10 cellular contexts compared by ENCODE assay signal in the genomic region with DNA sequence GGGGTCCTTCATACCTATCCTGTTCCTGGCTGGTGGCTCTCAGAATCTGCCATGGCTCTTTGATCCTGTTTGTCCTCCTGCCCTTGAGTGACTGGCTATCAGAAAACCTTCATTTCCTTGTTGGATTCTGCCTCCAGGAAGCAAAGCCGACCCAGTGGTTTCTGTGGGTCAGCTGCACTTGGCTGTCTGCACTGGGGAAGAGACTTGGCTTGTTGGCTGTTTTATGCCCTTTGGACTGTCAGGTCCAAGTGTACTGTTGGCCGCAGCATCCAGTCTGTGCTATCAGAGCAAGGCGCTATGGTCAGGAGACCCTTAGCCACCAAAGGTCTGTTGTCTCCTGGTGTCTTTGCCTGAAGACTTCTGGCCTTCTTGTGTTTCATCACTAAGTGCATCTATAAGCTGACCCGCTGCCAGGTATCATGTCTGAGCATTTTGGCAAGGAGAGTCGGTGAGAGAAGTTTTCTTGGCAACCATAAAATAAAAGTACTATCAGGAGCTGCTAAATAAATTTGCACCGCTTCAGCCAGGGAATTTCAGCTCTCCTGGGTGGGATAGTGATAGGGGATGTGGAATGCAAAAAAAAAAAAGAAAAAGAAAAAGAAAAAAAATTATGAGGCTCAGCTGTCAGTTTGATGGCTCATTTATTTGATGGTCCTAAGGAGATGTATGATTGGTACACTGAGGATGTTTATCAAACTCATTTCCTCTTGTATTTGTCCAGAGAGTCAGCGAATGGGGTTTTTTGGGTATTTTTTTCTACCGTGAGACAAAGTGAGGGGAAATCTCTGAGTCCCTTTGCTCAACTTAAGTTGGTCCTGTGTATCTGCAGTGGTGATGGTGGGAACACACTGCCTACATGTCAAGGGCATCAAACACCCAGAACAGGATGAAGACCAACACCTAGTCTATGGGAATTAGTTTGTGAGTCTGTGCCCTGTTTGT.
DNase-seq lines count a peak whose midpoint lies in the region; ATAC-seq and TF ChIP-seq lines count a peak whose summit lies in the region.
"Had no signal": no experiment of that assay in that cellular context is flagged by ENCODE, and none has a peak within 500 bp of the region (broad histone marks: within the 10 kb centered on the region; RNA-seq: fewer than 3 reads in every experiment).

No MANE protein-coding gene starts in this region.

- H3K27me3 ChIP-seq in heart left ventricle (no peaks in the 10 kb centered on the region), neural progenitor cell (no peaks in the 10 kb centered on the region)

- H3K36me3 Mint-ChIP-seq in T-helper 1 cell treated with Interleukin-12 subunit alpha and Interleukin-12 subunit beta and Interleukin-4 antibody, amounts not matched to agents 30 μg/mL and 1 μg/mL, for 36 hours (ENCODE audit: low read depth) = peaks cover 44% of the 10 kb centered on the region
- H3K36me3 Mint-ChIP-seq in stimulated activated memory B cell treated with anti-CD40 and anti-IgM and Interleukin-4, amounts not matched to agents 10 μg/mL and 1 μg/mL and 100 μg/mL, for 72 hours = no peaks in the 10 kb centered on the region
- no peaks in the 10 kb centered on the region for H3K36me3 Mint-ChIP-seq in neural progenitor cell

- no peaks in the 10 kb centered on the region for H3F3A ChIP-seq in neural progenitor cell (ENCODE audit: low read depth)

- H3K9me3 Mint-ChIP-seq in T-helper 1 cell treated with Interleukin-12 subunit alpha and Interleukin-12 subunit beta and Interleukin-4 antibody, amounts not matched to agents 30 μg/mL and 1 μg/mL, for 36 hours = no peaks in the 10 kb centered on the region
- H3K9me3 Mint-ChIP-seq in stimulated activated memory B cell treated with anti-CD40 and anti-IgM and Interleukin-4, amounts not matched to agents 10 μg/mL and 1 μg/mL and 100 μg/mL, for 72 hours = no peaks in the 10 kb centered on the region
- no peaks in the 10 kb centered on the region for H3K9me3 Mint-ChIP-seq in neural progenitor cell

- H2AFZ ChIP-seq in OCI-LY7 (ENCODE audit: low read length) (peak overlapping the region; percentile 18; the same call in 1 of the 2 replicates), neural progenitor cell (replicated peaks) (no peak overlapping the region)

- DNase-seq in T-helper 1 cell (no peak), OCI-LY7 (ENCODE audit: low spot score) (no peak), heart left ventricle (peak in 2 of 5 donors; percentile 27 to 44), NCI-H1105 treated with DMSO at 0.1 percent for 48 hours (lab: John Stamatoyannopoulos, UW) (no peak), neural progenitor cell (ENCODE audit: low spot score) (no peak)

- H3K4me1 Mint-ChIP-seq in T-helper 1 cell treated with Interleukin-12 subunit alpha and Interleukin-12 subunit beta and Interleukin-4 antibody, amounts not matched to agents 30 μg/mL and 1 μg/mL, for 36 hours (ENCODE audit: low read depth) = peaks cover 60% of the 10 kb centered on the region
- H3K4me1 Mint-ChIP-seq in stimulated activated memory B cell treated with anti-CD40 and anti-IgM and Interleukin-4, amounts not matched to agents 10 μg/mL and 1 μg/mL and 100 μg/mL, for 72 hours = peaks cover 7% of the 10 kb centered on the region
- no peaks in the 10 kb centered on the region for H3K4me1 Mint-ChIP-seq in neural progenitor cell

- BruUV-seq in OCI-LY7 (replicated peaks; lab: Mats Ljungman, UMichigan) = no TSS peak

- H3K36me3 ChIP-seq in OCI-LY7 (ENCODE audit: insufficient read depth, low read length) (no peaks in the 10 kb centered on the region), heart left ventricle (no peaks in the 10 kb centered on the region), neural progenitor cell (no peaks in the 10 kb centered on the region)
- H3K36me3 ChIP-seq: thoracic aorta had no signal

- peak overlapping the region; percentile 23 for H3K4me3 Mint-ChIP-seq in T-helper 1 cell treated with Interleukin-12 subunit alpha and Interleukin-12 subunit beta and Interleukin-4 antibody, amounts not matched to agents 30 μg/mL and 1 μg/mL, for 36 hours
- no peak overlapping the region for H3K4me3 Mint-ChIP-seq in stimulated activated memory B cell treated with anti-CD40 and anti-IgM and Interleukin-4, amounts not matched to agents 10 μg/mL and 1 μg/mL and 100 μg/mL, for 72 hours
- H3K4me3 Mint-ChIP-seq in neural progenitor cell = no peak overlapping the region

- H3K9ac ChIP-seq in neural progenitor cell = no peak overlapping the region

- no peak for TF ChIP-seq POLR2A in heart left ventricle (IDR thresholded peaks at IDR 0.05)

- no peak overlapping the region for H3K4me3 ChIP-seq in OCI-LY7 (ENCODE audit: low read depth, low read length, poor library complexity, severe bottlenecking)
- no peak overlapping the region for H3K4me3 ChIP-seq in heart left ventricle
- no peak overlapping the region for H3K4me3 ChIP-seq in neural progenitor cell
- H3K4me3 ChIP-seq: coronary artery, thoracic aorta had no signal

- TF ChIP-seq CTCF in OCI-LY7 (conservative IDR thresholded peaks at IDR 0.05; ENCODE audit: low read length) = no peak
- no peak for TF ChIP-seq CTCF in heart left ventricle (IDR thresholded peaks at IDR 0.05)
- no peak for TF ChIP-seq CTCF in neural progenitor cell (IDR thresholded peaks at IDR 0.05)

- 27 to 30% (median 30%) methylated on average over 8 of the region's 8 CpGs for WGBS in heart left ventricle, 4 donors

- H3K9me3 ChIP-seq in OCI-LY7 (ENCODE audit: low read length) (no peaks in the 10 kb centered on the region), heart left ventricle (no peaks in the 10 kb centered on the region), neural progenitor cell (ENCODE audit: low read depth) (no peaks in the 10 kb centered on the region)
- H3K9me3 ChIP-seq: thoracic aorta had no signal

- POLR2A ChIA-PET in OCI-LY7 (lab: Charles Lee) = interaction anchor here (0.7 to 1.0 kb wide), 2 partner anchors 16 to 34 kb away, joined by 3 read pairs; no protein-coding TSS in a partner anchor

- H4K20me1 ChIP-seq in OCI-LY7 (ENCODE audit: insufficient read depth, low read length) (no peaks in the 10 kb centered on the region), neural progenitor cell (ENCODE audit: low read depth) (no peaks in the 10 kb centered on the region)

- peaks cover 3% of the 10 kb centered on the region for H3K4me1 ChIP-seq in OCI-LY7 (ENCODE audit: insufficient read depth, low read length, poor library complexity, severe bottlenecking)
- H3K4me1 ChIP-seq in heart left ventricle = peaks cover 7 to 63% (median 35%) of the 10 kb centered on the region in 12 donors
- no peaks in the 10 kb centered on the region for H3K4me1 ChIP-seq in neural progenitor cell

- no peaks in the 10 kb centered on the region for H3K9me2 ChIP-seq in OCI-LY7 (ENCODE audit: insufficient read depth, low read length)

- no peak overlapping the region for H3K27ac ChIP-seq in OCI-LY7 (ENCODE audit: low read depth, low read length, poor library complexity, severe bottlenecking)
- peak overlapping the region in 10 of 12 donors; percentile 5 to 64 (median 48) for H3K27ac ChIP-seq in heart left ventricle
- no peak overlapping the region for H3K27ac ChIP-seq in neural progenitor cell
- H3K27ac ChIP-seq: thoracic aorta had no signal

- ATAC-seq in heart left ventricle (peak; percentile 52 to 62 (median 58)), HG02678 (IDR thresholded peaks at IDR 0.05; ENCODE audit: unreplicated experiment) (no peak)
- peak; percentile 53 for ATAC-seq in stimulated activated memory B cell treated with anti-CD40 and anti-IgM and Interleukin-4, amounts not matched to agents 10 μg/mL and 1 μg/mL and 100 μg/mL, for 72 hours

- H3K79me2 ChIP-seq in OCI-LY7 (ENCODE audit: insufficient read depth, low read depth, low read length) (no peaks in the 10 kb centered on the region), neural progenitor cell (ENCODE audit: low read depth) (no peaks in the 10 kb centered on the region)

- intact Hi-C loops in OCI-LY7 (cut with micrococcal nuclease; ENCODE audit: unreplicated experiment) (no loop called here), heart left ventricle (cut with DNase I) (loop anchor here in 2 of 10 donors (5.0 kb wide), 1 partner anchor 41 kb away; no protein-coding TSS in a partner anchor)

- H3K27ac Mint-ChIP-seq in T-helper 1 cell treated with Interleukin-12 subunit alpha and Interleukin-12 subunit beta and Interleukin-4 antibody, amounts not matched to agents 30 μg/mL and 1 μg/mL, for 36 hours = peak overlapping the region; percentile 49
- peak overlapping the region; percentile 47 for H3K27ac Mint-ChIP-seq in stimulated activated memory B cell treated with anti-CD40 and anti-IgM and Interleukin-4, amounts not matched to agents 10 μg/mL and 1 μg/mL and 100 μg/mL, for 72 hours
- no peak overlapping the region for H3K27ac Mint-ChIP-seq in neural progenitor cell

- CTCF ChIA-PET in OCI-LY7 (lab: Charles Lee; ENCODE audit: unreplicated experiment) = interaction anchor here (0.6 kb wide), 1 partner anchor 41 kb away, joined by 3 read pairs; no protein-coding TSS in a partner anchor

- H3K4me2 ChIP-seq in OCI-LY7 (ENCODE audit: low read length) (no peak overlapping the region), neural progenitor cell (no peak overlapping the region)

- no peaks in the 10 kb centered on the region for H3K27me3 Mint-ChIP-seq in T-helper 1 cell treated with Interleukin-12 subunit alpha and Interleukin-12 subunit beta and Interleukin-4 antibody, amounts not matched to agents 30 μg/mL and 1 μg/mL, for 36 hours (ENCODE audit: low read depth)
- no peaks in the 10 kb centered on the region for H3K27me3 Mint-ChIP-seq in stimulated activated memory B cell treated with anti-CD40 and anti-IgM and Interleukin-4, amounts not matched to agents 10 μg/mL and 1 μg/mL and 100 μg/mL, for 72 hours
- no peaks in the 10 kb centered on the region for H3K27me3 Mint-ChIP-seq in neural progenitor cell (ENCODE audit: insufficient read depth, low read depth)

Comparison
In these comparisons a context has a peak if more than half of its experiments do, and no peak if none do; other contexts are left out.
1. H3K27ac ChIP-seq: peak in heart left ventricle (10 of 12); none in OCI-LY7 (single experiment) and neural progenitor cell (single experiment).